15 cellular contexts compared by ENCODE assay signal in the genomic region with DNA sequence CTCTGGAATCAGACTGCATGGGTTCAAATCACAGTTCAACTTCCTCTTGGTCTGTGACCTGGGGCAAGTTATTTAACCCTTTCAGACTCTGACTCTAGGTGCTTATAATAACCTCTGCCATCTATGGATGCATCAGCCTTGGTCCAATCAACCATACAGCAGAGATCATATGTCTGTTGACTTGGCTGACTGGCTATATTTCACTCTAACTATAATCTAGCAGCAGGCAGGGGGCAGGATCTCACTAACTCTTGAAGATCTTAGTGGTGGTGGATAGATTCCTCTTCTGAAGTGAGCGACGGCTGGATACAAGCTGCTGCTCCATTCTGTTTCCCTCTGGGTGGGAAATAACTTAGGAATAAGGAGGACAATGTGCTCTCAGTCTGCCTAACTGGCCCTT.
"Had no signal": no experiment of that assay in that cellular context is flagged by ENCODE, and none has a peak within 500 bp of the region (broad histone marks: within the 10 kb centered on the region; RNA-seq: fewer than 3 reads in every experiment).

No MANE protein-coding gene starts in this region.

- DNase-seq: activated B cell treated with CpG ODN at 0.5 μM for 24 hours; activated CD4-positive, alpha-beta T cell treated with anti-CD3 and anti-CD28 coated beads, Interleukin-2, amount 10 ng/mL, durations not matched to agents 24 days and 14 days; activated CD8-positive, alpha-beta memory T cell treated with anti-CD3 and anti-CD28 coated beads, Interleukin-2, amount 50 U/mL, for 48 hours; activated naive CD8-positive, alpha-beta T cell treated with anti-CD3 and anti-CD28 coated beads, Interleukin-2, amount 10 ng/mL, durations not matched to agents 7 days and 5 days; central memory CD4-positive, alpha-beta T cell; colonic mucosa; left colon; naive B cell; pancreas; stimulated activated CD4-positive, alpha-beta T cell treated with anti-CD3 and anti-CD28 coated beads, Interleukin-1b, Interleukin-23, amount 100 ng/mL, for 48 hours; stomach; testis; upper lobe of right lung had no signal

- H3K27ac ChIP-seq: colonic mucosa, pancreas, stomach, testis, upper lobe of right lung had no signal

- ATAC-seq: esophagus mucosa, left colon, pancreas, upper lobe of right lung had no signal

- H3K9me3 ChIP-seq: colonic mucosa, pancreas, stomach, testis, upper lobe of right lung had no signal

- H3K36me3 ChIP-seq: colonic mucosa, pancreas, stomach, upper lobe of right lung had no signal

- H3K4me3 ChIP-seq: colonic mucosa, lung, pancreas, stomach, testis, upper lobe of right lung had no signal

- H3K4me1 ChIP-seq: colonic mucosa, pancreas, stomach, upper lobe of right lung had no signal

- H3K27me3 ChIP-seq: colonic mucosa, testis had no signal
